In the genomic region with DNA sequence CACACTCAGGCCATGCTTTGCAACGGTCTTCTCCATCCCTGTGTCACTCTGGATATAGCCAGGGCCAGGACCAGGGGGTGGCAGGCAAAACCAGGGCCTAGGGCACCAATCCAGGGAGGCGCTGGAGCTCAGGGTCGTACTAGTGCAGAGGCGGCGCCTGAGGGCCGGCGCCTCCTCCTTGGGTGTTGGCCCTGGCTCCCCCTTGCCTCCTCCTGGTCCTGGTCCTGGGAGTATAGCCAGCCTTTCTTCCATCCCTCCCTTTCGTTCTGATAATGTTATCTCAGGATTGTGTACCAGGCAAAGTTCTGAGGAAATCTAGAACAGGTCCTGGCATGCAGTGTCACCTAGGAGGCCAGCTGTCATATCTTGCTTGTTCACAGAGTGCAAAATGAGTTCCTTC, we compare ENCODE assay signal across 18 cellular contexts.
"Had no signal": no experiment of that assay in that cellular context is flagged by ENCODE, and none has a peak within 500 bp of the region (broad histone marks: within the 10 kb centered on the region; RNA-seq: fewer than 3 reads in every experiment).

No MANE protein-coding gene starts in this region.

- ATAC-seq: activated CD8-positive, alpha-beta T cell treated with anti-CD3 and anti-CD28 coated beads, Interleukin-2, amount 10 ng/mL, durations not matched to agents 7 days and 5 days; SK-N-SH treated with all-trans-retinoic acid at 6 μM for 48 hours; WTC11 had no signal

- H3K27ac ChIP-seq: SJSA1 had no signal

- DNase-seq: activated CD4-positive, alpha-beta T cell treated with anti-CD3 and anti-CD28 coated beads for 48 hours; activated CD4-positive, alpha-beta T cell treated with anti-CD3 and anti-CD28 coated beads, Interleukin-2, amount 50 U/mL, for 4 hours; activated CD4-positive, CD25-positive, alpha-beta regulatory T cell treated with anti-CD3 and anti-CD28 coated beads, Interleukin-2, amount 50 U/mL, for 72 hours; activated CD8-positive, alpha-beta memory T cell treated with anti-CD3 and anti-CD28 coated beads, Interleukin-2, amount 50 U/mL, for 48 hours; activated CD8-positive, alpha-beta T cell treated with anti-CD3 and anti-CD28 coated beads, Interleukin-2, amount 10 ng/mL, durations not matched to agents 7 days and 5 days; activated T-cell treated with anti-CD3 and anti-CD28 coated beads, Interleukin-2, amount 50 U/mL, for 1 hour; aorta; KBM-7; NCI-H1092 treated with DMSO at 0.1 percent for 48 hours; NCI-H1436; NCI-H1694 treated with DMSO at 0.1 percent for 48 hours; NCI-H2029 treated with DMSO at 0.1 percent for 48 hours; NCI-H446; NCI-H524; SHP77 had no signal

- H3K36me3 ChIP-seq: SJSA1 had no signal

- H3K4me1 ChIP-seq: SJSA1 had no signal

- H3K9me3 ChIP-seq: SJSA1 had no signal

- H3K4me3 ChIP-seq: SJSA1 had no signal

- H3K27me3 ChIP-seq: SJSA1 had no signal
